2 cellular contexts compared by ENCODE assay signal in the genomic region with DNA sequence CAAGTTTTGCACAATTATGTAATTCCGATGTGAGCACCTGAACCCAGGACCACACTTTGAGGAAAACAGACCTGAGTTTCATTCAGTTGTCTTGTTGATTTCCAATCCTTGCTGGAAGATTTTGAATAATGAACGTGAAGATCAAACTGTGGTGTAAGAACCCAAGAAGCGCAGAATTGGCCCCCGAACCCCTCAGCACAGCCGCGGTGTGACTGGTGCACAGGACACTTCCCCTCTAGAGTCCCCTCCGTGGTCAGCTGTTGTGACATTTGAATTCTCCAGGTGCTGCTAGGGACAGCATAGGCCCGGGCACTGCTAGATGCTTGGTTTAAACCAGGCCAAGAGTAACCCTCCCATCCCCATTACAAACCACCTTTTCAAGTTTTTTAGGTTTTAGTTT.
TF ChIP-seq lines count a peak whose summit lies in the region.

No MANE protein-coding gene starts in this region.

TF ChIP-seq in GM12878, 131 proteins besides CTCF, POLR2A, EP300 and RAD21:
- no peak for TF ChIP-seq CHD4 (IDR thresholded peaks at IDR 0.05)

TF ChIP-seq in neural cell, 6 proteins besides CTCF, POLR2A, EP300 and RAD21:
- TF ChIP-seq EZH2 (IDR thresholded peaks at IDR 0.05; ENCODE audit: borderline replicate concordance, insufficient read depth, low read length, poor library complexity, severe bottlenecking), result no peak
- TF ChIP-seq TAF1 (IDR thresholded peaks at IDR 0.05; ENCODE audit: low read depth), result no peak
- no peak for TF ChIP-seq MXI1 (conservative IDR thresholded peaks at IDR 0.05; ENCODE audit: poor library complexity, severe bottlenecking)
- TF ChIP-seq POLR2AphosphoS5 (IDR thresholded peaks at IDR 0.05), result no peak
- TF ChIP-seq, protein P1, sequence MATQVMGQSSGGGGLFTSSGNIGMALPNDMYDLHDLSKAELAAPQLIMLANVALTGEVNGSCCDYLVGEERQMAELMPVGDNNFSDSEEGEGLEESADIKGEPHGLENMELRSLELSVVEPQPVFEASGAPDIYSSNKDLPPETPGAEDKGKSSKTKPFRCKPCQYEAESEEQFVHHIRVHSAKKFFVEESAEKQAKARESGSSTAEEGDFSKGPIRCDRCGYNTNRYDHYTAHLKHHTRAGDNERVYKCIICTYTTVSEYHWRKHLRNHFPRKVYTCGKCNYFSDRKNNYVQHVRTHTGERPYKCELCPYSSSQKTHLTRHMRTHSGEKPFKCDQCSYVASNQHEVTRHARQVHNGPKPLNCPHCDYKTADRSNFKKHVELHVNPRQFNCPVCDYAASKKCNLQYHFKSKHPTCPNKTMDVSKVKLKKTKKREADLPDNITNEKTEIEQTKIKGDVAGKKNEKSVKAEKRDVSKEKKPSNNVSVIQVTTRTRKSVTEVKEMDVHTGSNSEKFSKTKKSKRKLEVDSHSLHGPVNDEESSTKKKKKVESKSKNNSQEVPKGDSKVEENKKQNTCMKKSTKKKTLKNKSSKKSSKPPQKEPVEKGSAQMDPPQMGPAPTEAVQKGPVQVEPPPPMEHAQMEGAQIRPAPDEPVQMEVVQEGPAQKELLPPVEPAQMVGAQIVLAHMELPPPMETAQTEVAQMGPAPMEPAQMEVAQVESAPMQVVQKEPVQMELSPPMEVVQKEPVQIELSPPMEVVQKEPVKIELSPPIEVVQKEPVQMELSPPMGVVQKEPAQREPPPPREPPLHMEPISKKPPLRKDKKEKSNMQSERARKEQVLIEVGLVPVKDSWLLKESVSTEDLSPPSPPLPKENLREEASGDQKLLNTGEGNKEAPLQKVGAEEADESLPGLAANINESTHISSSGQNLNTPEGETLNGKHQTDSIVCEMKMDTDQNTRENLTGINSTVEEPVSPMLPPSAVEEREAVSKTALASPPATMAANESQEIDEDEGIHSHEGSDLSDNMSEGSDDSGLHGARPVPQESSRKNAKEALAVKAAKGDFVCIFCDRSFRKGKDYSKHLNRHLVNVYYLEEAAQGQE (IDR thresholded peaks at IDR 0.05; ENCODE audit: borderline replicate concordance), result no peak
- no peak for TF ChIP-seq SMC3 (conservative IDR thresholded peaks at IDR 0.05; ENCODE audit: poor library complexity)
